In the genomic region with DNA sequence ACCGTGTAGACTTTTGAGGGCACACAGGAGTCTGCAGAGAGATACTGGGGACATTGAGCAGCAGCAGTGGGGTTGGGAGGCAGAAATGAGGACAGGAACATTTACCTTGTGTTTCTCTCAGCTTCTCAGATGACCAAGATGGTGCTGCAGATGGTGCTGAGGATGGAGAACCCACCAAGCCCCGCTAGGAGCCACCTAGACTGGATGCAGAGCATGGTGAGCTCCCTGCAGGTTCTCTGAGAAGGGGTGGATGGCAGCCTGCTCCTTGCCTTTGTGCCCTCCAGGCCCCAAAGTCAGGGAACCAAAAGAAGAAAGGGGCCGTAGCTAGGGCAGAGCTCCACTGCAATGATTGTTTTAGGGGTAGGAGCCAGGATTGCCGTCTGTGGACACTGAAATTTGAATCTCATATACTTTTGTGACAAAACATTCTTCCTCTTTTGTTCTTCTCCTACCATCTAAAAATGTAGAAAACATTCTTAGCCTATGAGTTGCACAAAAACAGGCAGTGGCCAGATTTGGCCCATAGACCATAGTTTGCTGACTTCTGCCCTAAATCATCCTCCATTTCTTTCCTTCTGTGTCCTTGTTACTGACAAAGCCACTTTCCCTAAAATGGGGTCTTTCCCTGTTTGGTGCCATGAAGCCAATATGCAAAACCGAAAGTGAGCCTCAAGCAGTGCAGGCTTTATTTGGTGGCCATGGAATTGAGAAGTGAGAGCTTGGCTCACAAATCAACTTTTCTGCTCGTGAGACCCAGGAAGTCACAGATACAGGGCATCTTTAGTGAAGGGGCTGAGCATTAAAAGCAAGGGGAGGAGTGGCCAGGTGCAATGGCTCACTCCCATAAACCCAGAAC, we compare ENCODE assay signal across 28 cellular contexts. TPM values are rescaled to one million over a fixed set of nuclear protein-coding genes. Genes with fewer than 3 reads are reported as not detected.
DNase-seq lines count a peak whose midpoint lies in the region; ATAC-seq and TF ChIP-seq lines count a peak whose summit lies in the region.
"Had no signal": no experiment of that assay in that cellular context is flagged by ENCODE, and none has a peak within 500 bp of the region (broad histone marks: within the 10 kb centered on the region; RNA-seq: fewer than 3 reads in every experiment).

No MANE protein-coding gene starts in this region.

- H3K27ac ChIP-seq in heart left ventricle (no peak overlapping the region), OCI-LY3 (ENCODE audit: low read length) (peak overlapping the region; percentile 21)
- H3K27ac ChIP-seq: A549, gastrocnemius medialis, HL-60, left lung, transverse colon had no signal

- no peak overlapping the region for H3K4me3 Mint-ChIP-seq in stimulated activated naive B cell treated with anti-CD40 and anti-IgM and Interleukin-4, amounts not matched to agents 10 μg/mL and 1 μg/mL and 100 μg/mL, for 72 hours
- H3K4me3 Mint-ChIP-seq: activated CD4-positive, alpha-beta T cell treated with anti-CD3 and anti-CD28 coated beads for 36 hours; activated CD8-positive, alpha-beta T cell treated with anti-CD3 and anti-CD28 coated beads, Interleukin-2, amount 10 ng/mL, durations not matched to agents 7 days and 5 days; B cell; naive thymus-derived CD4-positive, alpha-beta T cell; T-helper 2 cell treated with Interferon-gamma antibody and Interleukin-4, amounts not matched to agents 5 μg/mL and 100 μg/mL, for 36 hours had no signal

- ATAC-seq in Right ventricle myocardium superior (ENCODE audit: poor library complexity) (no peak), heart left ventricle (no peak), HG03280 (IDR thresholded peaks at IDR 0.05; ENCODE audit: unreplicated experiment) (no peak), HG03457 (IDR thresholded peaks at IDR 0.05; ENCODE audit: unreplicated experiment) (no peak), HG02840 (IDR thresholded peaks at IDR 0.05; ENCODE audit: low FRiP score, unreplicated experiment) (no peak)
- peak; percentile 51 to 52 for ATAC-seq in stimulated activated naive B cell treated with anti-CD40 and anti-IgM and Interleukin-4, amounts not matched to agents 10 μg/mL and 1 μg/mL and 100 μg/mL, for 72 hours (replicated peaks)
- ATAC-seq: A549; activated CD4-positive, alpha-beta T cell treated with anti-CD3 and anti-CD28 coated beads for 36 hours; activated CD8-positive, alpha-beta T cell treated with anti-CD3 and anti-CD28 coated beads, Interleukin-2, amount 10 ng/mL, durations not matched to agents 7 days and 5 days; gastrocnemius medialis; left lung; naive thymus-derived CD4-positive, alpha-beta T cell had no signal

- peaks cover 29% of the 10 kb centered on the region in 2 donors for H3K36me3 Mint-ChIP-seq in stimulated activated naive B cell treated with anti-CD40 and anti-IgM and Interleukin-4, amounts not matched to agents 10 μg/mL and 1 μg/mL and 100 μg/mL, for 72 hours

- no peaks in the 10 kb centered on the region for H3K9me3 Mint-ChIP-seq in stimulated activated naive B cell treated with anti-CD40 and anti-IgM and Interleukin-4, amounts not matched to agents 10 μg/mL and 1 μg/mL and 100 μg/mL, for 72 hours
- H3K9me3 Mint-ChIP-seq: naive thymus-derived CD4-positive, alpha-beta T cell; T-helper 2 cell treated with Interferon-gamma antibody and Interleukin-4, amounts not matched to agents 5 μg/mL and 100 μg/mL, for 36 hours had no signal

- H4K20me1 ChIP-seq in OCI-LY3 (ENCODE audit: insufficient read depth, low read length), result no peaks in the 10 kb centered on the region

- peaks cover 4 to 6% of the 10 kb centered on the region in 2 donors for H3K4me1 Mint-ChIP-seq in stimulated activated naive B cell treated with anti-CD40 and anti-IgM and Interleukin-4, amounts not matched to agents 10 μg/mL and 1 μg/mL and 100 μg/mL, for 72 hours
- H3K4me1 Mint-ChIP-seq: activated CD4-positive, alpha-beta T cell treated with anti-CD3 and anti-CD28 coated beads for 36 hours; B cell had no signal

- peak overlapping the region; percentile 38 for H3K4me2 ChIP-seq in OCI-LY3 (ENCODE audit: low read length)
- H3K4me2 ChIP-seq: A549 had no signal

- DNase-seq in Right ventricle myocardium superior, result peak; percentile 13
- DNase-seq in heart left ventricle, result no peak
- peak; percentile 29 for DNase-seq in fibroblast of peridontal ligament (ENCODE audit: extremely low read depth)
- no peak for DNase-seq in stimulated activated naive B cell treated with anti-CD40 and anti-IgM and Interleukin-4, amounts not matched to agents 10 μg/mL and 1 μg/mL and 100 μg/mL, for 72 hours
- DNase-seq: activated CD4-positive, alpha-beta T cell treated with anti-CD3 and anti-CD28 coated beads for 36 hours; activated CD8-positive, alpha-beta T cell treated with anti-CD3 and anti-CD28 coated beads, Interleukin-2, amount 10 ng/mL, durations not matched to agents 7 days and 5 days; activated naive CD4-positive, alpha-beta T cell; DMS153; effector CD8-positive, alpha-beta T cell; gastrocnemius medialis; hypothalamus; left lung; naive thymus-derived CD4-positive, alpha-beta T cell; NCI-H1092; NCI-H1694 treated with DMSO at 0.1 percent for 48 hours; NCI-H2171 treated with DMSO at 0.1 percent for 48 hours; NCI-H524; occipital lobe; SHP77; transverse colon had no signal

- H3K4me3 ChIP-seq in heart left ventricle (no peak overlapping the region), OCI-LY3 (ENCODE audit: low read length) (no peak overlapping the region)
- H3K4me3 ChIP-seq: A549, gastrocnemius medialis, left lung, transverse colon had no signal

- H3K27me3 ChIP-seq in heart left ventricle, result no peaks in the 10 kb centered on the region
- H3K27me3 ChIP-seq in OCI-LY3 (ENCODE audit: low read depth, low read length), result no peaks in the 10 kb centered on the region
- H3K27me3 ChIP-seq: gastrocnemius medialis, left lung, transverse colon had no signal

- peak overlapping the region; percentile 26; the same call in 1 of the 2 replicates for H2AFZ ChIP-seq in OCI-LY3 (ENCODE audit: low read depth, low read length)

- no peaks in the 10 kb centered on the region for H3K9me3 ChIP-seq in heart left ventricle
- no peaks in the 10 kb centered on the region for H3K9me3 ChIP-seq in OCI-LY3 (ENCODE audit: insufficient read depth, low read length)
- H3K9me3 ChIP-seq: A549, gastrocnemius medialis, left lung, transverse colon had no signal

- H3K27me3 Mint-ChIP-seq in stimulated activated naive B cell treated with anti-CD40 and anti-IgM and Interleukin-4, amounts not matched to agents 10 μg/mL and 1 μg/mL and 100 μg/mL, for 72 hours, result no peaks in the 10 kb centered on the region
- H3K27me3 Mint-ChIP-seq: activated CD4-positive, alpha-beta T cell treated with anti-CD3 and anti-CD28 coated beads for 36 hours; B cell; naive thymus-derived CD4-positive, alpha-beta T cell had no signal

- TF ChIP-seq POLR2A in heart left ventricle (IDR thresholded peaks at IDR 0.05), result no peak

- H3K9ac ChIP-seq in OCI-LY3 (ENCODE audit: low read length), result no peak overlapping the region

- no peaks in the 10 kb centered on the region for H3K79me2 ChIP-seq in OCI-LY3 (ENCODE audit: low read length)

- WGBS in heart left ventricle, 4 donors, result 88 to 95% (median 91%) methylated on average over 6 of the region's 6 CpGs

- intact Hi-C loops in Right ventricle myocardium superior (cut with DNase I) (no loop called here), heart left ventricle (cut with DNase I) (no loop called here)

- no peak overlapping the region for H3K27ac Mint-ChIP-seq in stimulated activated naive B cell treated with anti-CD40 and anti-IgM and Interleukin-4, amounts not matched to agents 10 μg/mL and 1 μg/mL and 100 μg/mL, for 72 hours
- H3K27ac Mint-ChIP-seq: activated CD4-positive, alpha-beta T cell treated with anti-CD3 and anti-CD28 coated beads for 36 hours; activated CD8-positive, alpha-beta T cell treated with anti-CD3 and anti-CD28 coated beads, Interleukin-2, amount 10 ng/mL, durations not matched to agents 7 days and 5 days; B cell; T-helper 2 cell treated with Interferon-gamma antibody and Interleukin-4, amounts not matched to agents 5 μg/mL and 100 μg/mL, for 36 hours had no signal

- H3K4me1 ChIP-seq in heart left ventricle (no peaks in the 10 kb centered on the region), OCI-LY3 (ENCODE audit: low read length) (peaks cover 16% of the 10 kb centered on the region)
- H3K4me1 ChIP-seq: A549, gastrocnemius medialis, left lung, transverse colon had no signal

- TF ChIP-seq CTCF in heart left ventricle (IDR thresholded peaks at IDR 0.05) (no peak), OCI-LY3 (IDR thresholded peaks at IDR 0.05; ENCODE audit: low read depth, low read length) (no peak)

- H3K36me3 ChIP-seq in heart left ventricle (peaks cover 0 to 38% (median 31%) of the 10 kb centered on the region in 9 donors), OCI-LY3 (replicated peaks; ENCODE audit: low read depth, low read length) (no peaks in the 10 kb centered on the region)

RNA-seq across cellular contexts. Expression of a gene that starts 11.9 kb away (rescaled TPM):
- 5.4 TPM for total RNA-seq in Right ventricle myocardium superior
- total RNA-seq in heart left ventricle, result 1 to 10 TPM in 7 of 9 donors, under 1 TPM in 2; 0.21 to 8.4 (median 3.2) TPM
- 1 to 10 TPM in 1 of 2 donors, under 1 TPM in 1; 0.53 to 3.2 TPM for polyA plus RNA-seq in heart left ventricle

Comparison
In these comparisons a context has a peak if more than half of its experiments do, and no peak if none do; other contexts are left out.
1. DNase-seq: peak in Right ventricle myocardium superior (single experiment) and fibroblast of peridontal ligament (single experiment); none in heart left ventricle (0 of 5) and stimulated activated naive B cell treated with anti-CD40 and anti-IgM and Interleukin-4, amounts not matched to agents 10 μg/mL and 1 μg/mL and 100 μg/mL, for 72 hours (single experiment).
2. ATAC-seq: peak in stimulated activated naive B cell treated with anti-CD40 and anti-IgM and Interleukin-4, amounts not matched to agents 10 μg/mL and 1 μg/mL and 100 μg/mL, for 72 hours (2 of 2); none in Right ventricle myocardium superior (single experiment), heart left ventricle (0 of 4), HG03280 (single experiment), HG03457 (single experiment) and HG02840 (single experiment).